17 cellular contexts compared by ENCODE assay signal in genomic region chr4:123257563-123257962, GRCh38.
"Had no signal": no experiment of that assay in that cellular context is flagged by ENCODE, and none has a peak within 500 bp of the region (broad histone marks: within the 10 kb centered on the region; RNA-seq: fewer than 3 reads in every experiment).

No MANE protein-coding gene starts in this region.

- H3K36me3 ChIP-seq: adrenal gland, ovary, upper lobe of left lung had no signal

- H3K9me3 ChIP-seq: adrenal gland, left lung, ovary, right lobe of liver, upper lobe of left lung had no signal

- H3K4me3 Mint-ChIP-seq: activated T-helper 1 cell treated with anti-CD3 and anti-CD28 coated beads, Interleukin-12 subunit alpha, Interleukin-12 subunit beta, Interleukin-2, Interleukin-4 antibody, amounts not matched to agents 30 ng/mL and 10 ng/mL and 1 ng/mL, durations not matched to agents 14 hours and 24 hours and 36 hours; stimulated activated naive CD8-positive, alpha-beta T cell treated with anti-CD3 and anti-CD28 coated beads, Interleukin-15, amount 100 ng/mL, for 72 hours had no signal

- H3K4me1 ChIP-seq: left lung, right lobe of liver had no signal

- H3K27me3 Mint-ChIP-seq: stimulated activated naive CD8-positive, alpha-beta T cell treated with anti-CD3 and anti-CD28 coated beads, Interleukin-15, amount 100 ng/mL, for 72 hours had no signal

- ATAC-seq: activated naive CD4-positive, alpha-beta T cell treated with anti-CD3 and anti-CD28 coated beads, Interleukin-2, amount 50 U/mL, for 72 hours; left lung; right lobe of liver; stimulated activated naive CD8-positive, alpha-beta T cell treated with anti-CD3 and anti-CD28 coated beads, Interleukin-15, amount 100 ng/mL, for 72 hours had no signal

- H3K27ac ChIP-seq: adrenal gland, epithelial cell of prostate, left lung, ovary, right lobe of liver, upper lobe of left lung had no signal

- H3K4me3 ChIP-seq: adrenal gland, left lung, ovary, right lobe of liver, smooth muscle cell, upper lobe of left lung had no signal

- DNase-seq: activated CD4-positive, alpha-beta T cell treated with anti-CD3 and anti-CD28 coated beads, Interleukin-2, amount 50 U/mL, for 1 hour; activated CD8-positive, alpha-beta memory T cell treated with anti-CD3 and anti-CD28 coated beads, Interleukin-2, amount 50 U/mL, for 48 hours; activated gamma-delta T cell treated with Interleukin-2 at 50 U/mL for 16 hours; adrenal gland; hippocampal formation; islet precursor cell; left lung; ovary; right lobe of liver; stimulated activated CD4-positive, alpha-beta T cell treated with anti-CD3 and anti-CD28 coated beads, Interleukin-4, amount 100 ng/mL, for 1 hour; stimulated activated naive CD8-positive, alpha-beta T cell treated with anti-CD3 and anti-CD28 coated beads, Interleukin-15, amount 100 ng/mL, for 72 hours; T1000; upper lobe of left lung had no signal

- H3K4me1 Mint-ChIP-seq: stimulated activated naive CD8-positive, alpha-beta T cell treated with anti-CD3 and anti-CD28 coated beads, Interleukin-15, amount 100 ng/mL, for 72 hours had no signal

- H3K9me3 Mint-ChIP-seq: activated naive CD4-positive, alpha-beta T cell treated with anti-CD3 and anti-CD28 coated beads, Interleukin-2, amount 50 U/mL, for 72 hours; activated T-helper 1 cell treated with anti-CD3 and anti-CD28 coated beads, Interleukin-12 subunit alpha, Interleukin-12 subunit beta, Interleukin-2, Interleukin-4 antibody, amounts not matched to agents 30 ng/mL and 10 ng/mL and 1 ng/mL, durations not matched to agents 14 hours and 24 hours and 36 hours; stimulated activated naive CD8-positive, alpha-beta T cell treated with anti-CD3 and anti-CD28 coated beads, Interleukin-15, amount 100 ng/mL, for 72 hours had no signal

- H3K27me3 ChIP-seq: adrenal gland, left lung, ovary, right lobe of liver, upper lobe of left lung had no signal

- H3K4me2 ChIP-seq: smooth muscle cell had no signal

- H3K27ac Mint-ChIP-seq: activated naive CD4-positive, alpha-beta T cell treated with anti-CD3 and anti-CD28 coated beads, Interleukin-2, amount 50 U/mL, for 72 hours; activated T-helper 1 cell treated with anti-CD3 and anti-CD28 coated beads, Interleukin-12 subunit alpha, Interleukin-12 subunit beta, Interleukin-2, Interleukin-4 antibody, amounts not matched to agents 30 ng/mL and 10 ng/mL and 1 ng/mL, durations not matched to agents 14 hours and 24 hours and 36 hours; stimulated activated naive CD8-positive, alpha-beta T cell treated with anti-CD3 and anti-CD28 coated beads, Interleukin-15, amount 100 ng/mL, for 72 hours had no signal
